Comparison of ENCODE assay signal across 8 cellular contexts in the genomic region with DNA sequence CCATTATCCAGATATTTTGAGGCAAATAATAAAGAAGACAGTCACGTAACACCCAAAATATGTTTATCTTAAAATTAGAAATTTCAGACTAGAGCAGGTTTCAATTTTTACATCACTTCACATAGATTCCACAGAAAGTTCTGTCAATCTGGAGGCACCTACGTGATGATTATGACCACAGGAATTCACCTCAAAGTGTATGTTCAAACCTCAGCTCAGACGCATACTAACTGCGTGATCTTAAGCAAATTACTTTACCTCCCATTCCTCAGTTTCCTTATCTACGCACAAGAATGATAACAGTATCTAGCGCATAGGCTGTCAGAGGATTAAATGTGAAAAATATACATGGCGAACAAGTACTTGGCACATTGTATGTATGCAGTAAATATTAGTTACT. TPM values are rescaled to one million over a fixed set of nuclear protein-coding genes. Genes with fewer than 3 reads are reported as not detected.
"Had no signal": no experiment of that assay in that cellular context is flagged by ENCODE, and none has a peak within 500 bp of the region (broad histone marks: within the 10 kb centered on the region; RNA-seq: fewer than 3 reads in every experiment).

No MANE protein-coding gene starts in this region.

- ATAC-seq: GM23338 had no signal

- FAIRE-seq: H1, H54, HTR-8/SVneo had no signal

- DNase-seq: H9, HCEC 1CT, IMR-90 had no signal

- H2AFZ ChIP-seq: GM23338 had no signal

- H3K4me2 ChIP-seq: GM23338 had no signal

- H3K4me3 ChIP-seq: GM23338 had no signal

RNA-seq across cellular contexts. Expression of a gene that starts 5.9 kb away (rescaled TPM):
- total RNA-seq: HT-29 had no signal
